In genomic region chr4:107349732-107350131, GRCh38 we compare ENCODE assay signal across 11 cellular contexts.
"Had no signal": no experiment of that assay in that cellular context is flagged by ENCODE, and none has a peak within 500 bp of the region (broad histone marks: within the 10 kb centered on the region; RNA-seq: fewer than 3 reads in every experiment).

No MANE protein-coding gene starts in this region.

- H3K27ac ChIP-seq: breast epithelium, epithelial cell of prostate had no signal

- H3K36me3 Mint-ChIP-seq: activated naive CD8-positive, alpha-beta T cell treated with anti-CD3 and anti-CD28 coated beads, Interleukin-2, amount 10 ng/mL, durations not matched to agents 7 days and 5 days; natural killer cell had no signal

- ATAC-seq: left lobe of liver, mucosa of descending colon, natural killer cell had no signal

- H3K27me3 ChIP-seq: breast epithelium had no signal

- H3K4me1 ChIP-seq: breast epithelium had no signal

- H3K9me3 ChIP-seq: breast epithelium, mucosa of descending colon had no signal

- H3K4me1 Mint-ChIP-seq: activated CD4-positive, alpha-beta T cell treated with anti-CD3 and anti-CD28 coated beads, Interleukin-2, amount 10 ng/mL, durations not matched to agents 7 days and 5 days; activated naive CD8-positive, alpha-beta T cell treated with anti-CD3 and anti-CD28 coated beads, Interleukin-2, amount 10 ng/mL, durations not matched to agents 7 days and 5 days; natural killer cell had no signal

- H3K9me3 Mint-ChIP-seq: activated CD4-positive, alpha-beta T cell treated with anti-CD3 and anti-CD28 coated beads, Interleukin-2, amount 10 ng/mL, durations not matched to agents 7 days and 5 days; activated naive CD8-positive, alpha-beta T cell treated with anti-CD3 and anti-CD28 coated beads, Interleukin-2, amount 10 ng/mL, durations not matched to agents 7 days and 5 days had no signal

- DNase-seq: activated CD4-positive, alpha-beta T cell treated with anti-CD3 and anti-CD28 coated beads, Interleukin-2, amount 10 ng/mL, durations not matched to agents 7 days and 5 days; activated naive CD4-positive, alpha-beta T cell; activated naive CD8-positive, alpha-beta T cell treated with anti-CD3 and anti-CD28 coated beads, Interleukin-2, amount 10 ng/mL, durations not matched to agents 7 days and 5 days; mucosa of descending colon; natural killer cell; nucleus accumbens; posterior cingulate gyrus had no signal

- H3K4me3 ChIP-seq: breast epithelium, mucosa of descending colon had no signal

- H3K27me3 Mint-ChIP-seq: activated CD4-positive, alpha-beta T cell treated with anti-CD3 and anti-CD28 coated beads, Interleukin-2, amount 10 ng/mL, durations not matched to agents 7 days and 5 days; activated naive CD8-positive, alpha-beta T cell treated with anti-CD3 and anti-CD28 coated beads, Interleukin-2, amount 10 ng/mL, durations not matched to agents 7 days and 5 days; stimulated activated naive CD8-positive, alpha-beta T cell treated with anti-CD3 and anti-CD28 coated beads, Interleukin-15, Interleukin-2, amounts not matched to agents 100 ng/mL and 50 ng/mL, for 24 hours had no signal

- H3K36me3 ChIP-seq: breast epithelium had no signal

- H3K4me3 Mint-ChIP-seq: activated CD4-positive, alpha-beta T cell treated with anti-CD3 and anti-CD28 coated beads, Interleukin-2, amount 10 ng/mL, durations not matched to agents 7 days and 5 days; activated naive CD8-positive, alpha-beta T cell treated with anti-CD3 and anti-CD28 coated beads, Interleukin-2, amount 10 ng/mL, durations not matched to agents 7 days and 5 days; natural killer cell; stimulated activated naive CD8-positive, alpha-beta T cell treated with anti-CD3 and anti-CD28 coated beads, Interleukin-15, Interleukin-2, amounts not matched to agents 100 ng/mL and 50 ng/mL, for 24 hours had no signal

- H3K27ac Mint-ChIP-seq: activated CD4-positive, alpha-beta T cell treated with anti-CD3 and anti-CD28 coated beads, Interleukin-2, amount 10 ng/mL, durations not matched to agents 7 days and 5 days; activated naive CD8-positive, alpha-beta T cell treated with anti-CD3 and anti-CD28 coated beads, Interleukin-2, amount 10 ng/mL, durations not matched to agents 7 days and 5 days; natural killer cell; stimulated activated naive CD8-positive, alpha-beta T cell treated with anti-CD3 and anti-CD28 coated beads, Interleukin-15, Interleukin-2, amounts not matched to agents 100 ng/mL and 50 ng/mL, for 24 hours had no signal
